16 cellular contexts compared by ENCODE assay signal in the genomic region with DNA sequence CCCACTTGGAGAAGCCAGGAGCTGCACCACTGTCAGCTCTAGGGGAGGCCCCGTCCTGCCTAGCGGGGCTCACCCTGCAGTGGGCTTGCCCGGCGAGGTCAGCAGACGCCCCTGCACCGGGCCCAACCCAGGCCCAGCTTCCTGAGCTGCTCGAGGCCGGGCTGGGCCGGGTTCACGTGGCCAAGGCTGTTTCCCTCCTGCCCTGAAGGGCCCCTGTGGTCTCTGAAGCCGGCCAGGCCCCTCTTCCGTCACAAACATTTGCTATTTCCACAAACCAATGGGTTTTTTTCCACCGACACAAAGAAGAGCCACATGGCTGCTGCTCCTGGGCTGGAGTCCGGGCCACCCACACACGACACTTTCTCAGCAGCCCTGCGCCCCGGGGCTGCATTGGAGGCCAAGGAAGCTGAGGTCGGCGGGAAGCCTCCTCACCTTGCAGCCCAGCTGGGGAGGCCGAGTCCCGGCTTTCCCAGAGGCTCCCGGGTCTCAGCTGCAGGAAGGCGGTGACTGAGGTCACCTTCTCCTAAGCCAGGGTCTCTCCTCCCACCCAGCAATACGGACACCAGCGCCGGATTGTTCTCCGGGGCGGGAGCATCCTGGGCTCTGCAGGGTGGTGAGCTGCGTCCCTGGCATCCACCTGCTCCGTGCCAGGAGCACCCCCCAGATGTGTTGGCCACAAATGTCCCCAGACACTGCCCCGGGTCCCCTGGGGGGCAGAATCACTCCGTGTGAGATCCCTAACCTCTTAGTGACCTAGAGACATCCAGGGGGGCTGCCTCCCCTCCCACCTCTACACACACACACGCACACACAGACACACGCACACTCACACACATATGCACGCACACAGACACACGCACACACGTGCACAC.
DNase-seq lines count a peak whose midpoint lies in the region; ATAC-seq, FAIRE-seq and TF ChIP-seq lines count a peak whose summit lies in the region.
"Had no signal": no experiment of that assay in that cellular context is flagged by ENCODE, and none has a peak within 500 bp of the region (broad histone marks: within the 10 kb centered on the region; RNA-seq: fewer than 3 reads in every experiment).

No MANE protein-coding gene starts in this region.

- H3K9me3 ChIP-seq in Panc1 (ENCODE audit: control insufficient read depth, insufficient read depth, low read depth, low read length) = no peaks in the 10 kb centered on the region
- H3K9me3 ChIP-seq: esophagus squamous epithelium, heart right ventricle, psoas muscle, SJCRH30 had no signal

- no peak for TF ChIP-seq CTCF in Panc1 (IDR thresholded peaks at IDR 0.05)

- FAIRE-seq in GM19239 (lab: Jason Lieb, UNC) = no peak

- CTCF ChIA-PET in Panc1 (lab: Charles Lee) = no interaction called here

- in situ Hi-C loops in Panc1 (cut with HindIII; ENCODE audit: low pct_unique_long_range_greater_than_20kb, low sequenced_read_pairs) = no loop called here

- H3K27ac ChIP-seq in Panc1 (ENCODE audit: low read length) = peak overlapping the region; percentile 44; the same call in 1 of the 2 replicates
- H3K27ac ChIP-seq: heart right ventricle, psoas muscle, SJCRH30 had no signal

- ATAC-seq in Panc1 (no peak), left ventricle myocardium superior (peak; percentile 26)
- ATAC-seq: activated T-helper 17 cell treated with anti-CD3 and anti-CD28 coated beads, Interleukin-2, amount 50 U/mL, for 72 hours; psoas muscle had no signal

- DNase-seq in D341Med (ENCODE audit: low spot score) (peak; percentile 25), Panc1 (ENCODE audit: low read depth, low spot score) (no peak), left ventricle myocardium superior (peak; percentile 32), posterior vena cava (ENCODE audit: low spot score) (peak; percentile 70), SK-N-DZ (ENCODE audit: low spot score) (no peak), GM19239 (ENCODE audit: insufficient read length, low spot score) (no peak)
- DNase-seq in stimulated activated CD4-positive, alpha-beta T cell treated with anti-CD3 and anti-CD28 coated beads, Interleukin-1b, Interleukin-23, amount 100 ng/mL, for 48 hours = no peak
- DNase-seq: amygdala, cortex of kidney, DMS79 treated with DMSO at 0.1 percent for 48 hours, esophagus squamous epithelium, heart right ventricle, NCI-H1694 treated with DMSO at 0.1 percent for 48 hours, psoas muscle, SJCRH30 had no signal

- BruUV-seq in Panc1 (replicated peaks; lab: Mats Ljungman, UMichigan) = no TSS peak

- POLR2A ChIA-PET in Panc1 (lab: Charles Lee) = no interaction called here

- H3K4me1 ChIP-seq in Panc1 (ENCODE audit: control insufficient read depth, insufficient read depth, low read length) = peaks cover 19% of the 10 kb centered on the region
- H3K4me1 ChIP-seq: psoas muscle, SJCRH30 had no signal

- H3K36me3 ChIP-seq in Panc1 (ENCODE audit: control insufficient read depth, insufficient read depth, low read length) = no peaks in the 10 kb centered on the region
- H3K36me3 ChIP-seq: esophagus squamous epithelium, heart right ventricle, SJCRH30 had no signal

- no peak overlapping the region for H3K4me3 ChIP-seq in Panc1 (ENCODE audit: low read depth in 2 of 2, low read length in 2 of 2)
- H3K4me3 ChIP-seq: esophagus squamous epithelium, heart right ventricle, psoas muscle, SJCRH30 had no signal

- intact Hi-C loops in Panc1 (cut with micrococcal nuclease; ENCODE audit: unreplicated experiment) = no loop called here
- intact Hi-C loops in left ventricle myocardium superior (cut with micrococcal nuclease) = no loop called here
- intact Hi-C loops in posterior vena cava (cut with DNase I) = no loop called here

- no peaks in the 10 kb centered on the region for H3K27me3 ChIP-seq in Panc1 (ENCODE audit: control insufficient read depth, insufficient read depth, low read length)
- H3K27me3 ChIP-seq: esophagus squamous epithelium, heart right ventricle, SJCRH30 had no signal

Comparison
In these comparisons a context has a peak if more than half of its experiments do, and no peak if none do; other contexts are left out.
1. DNase-seq: peak in D341Med (single experiment), left ventricle myocardium superior (single experiment) and posterior vena cava (single experiment); none in Panc1 (single experiment), SK-N-DZ (single experiment), GM19239 (single experiment) and stimulated activated CD4-positive, alpha-beta T cell treated with anti-CD3 and anti-CD28 coated beads, Interleukin-1b, Interleukin-23, amount 100 ng/mL, for 48 hours (single experiment).